ENCODE assay signal across 1 cellular context in genomic region chr1:54971317-54971791, GRCh38.
TF ChIP-seq lines count a peak whose summit lies in the region.

No MANE protein-coding gene starts in this region.

TF ChIP-seq in HCT116, 20 proteins besides CTCF, POLR2A, EP300 and RAD21 (continued from another document):
- no peak for TF ChIP-seq ATF3 (IDR thresholded peaks at IDR 0.05)
